Comparison of ENCODE assay signal across 23 cellular contexts in the genomic region with DNA sequence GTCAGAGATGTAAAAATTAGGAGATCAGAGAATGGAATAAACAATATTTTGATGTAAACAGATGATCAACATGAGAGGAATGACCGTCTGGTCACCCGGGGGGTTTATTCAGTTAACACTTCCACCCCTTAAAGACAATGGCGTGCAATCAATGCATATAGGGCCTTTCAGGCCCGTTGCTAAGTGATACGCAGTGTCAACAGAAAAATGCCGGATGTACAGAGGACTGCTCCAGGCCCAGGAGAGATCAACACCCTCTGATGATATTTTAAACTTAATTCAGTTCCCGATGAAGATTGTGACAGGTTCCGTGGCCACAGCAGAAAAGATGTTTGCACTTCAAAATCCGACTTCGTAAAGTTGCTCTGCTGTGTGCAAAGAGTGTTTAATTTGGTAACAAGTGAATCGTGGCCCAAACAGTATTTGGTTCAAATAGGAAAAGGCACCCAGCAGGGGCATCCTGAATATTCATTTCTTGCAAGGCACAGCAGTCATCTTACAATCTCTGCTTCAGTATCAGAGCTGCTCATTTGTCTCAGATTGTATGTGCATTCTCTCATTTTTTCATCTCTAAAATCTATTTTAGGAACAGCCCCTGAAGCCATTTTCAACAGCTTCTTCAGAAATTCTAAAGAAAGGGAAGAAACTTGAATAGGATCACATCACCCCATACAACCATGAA.
DNase-seq lines count a peak whose midpoint lies in the region; ATAC-seq and TF ChIP-seq lines count a peak whose summit lies in the region.
"Had no signal": no experiment of that assay in that cellular context is flagged by ENCODE, and none has a peak within 500 bp of the region (broad histone marks: within the 10 kb centered on the region; RNA-seq: fewer than 3 reads in every experiment).

No MANE protein-coding gene starts in this region.

- H3K9me3 ChIP-seq in endodermal cell (ENCODE audit: control insufficient read depth, low read length): peaks cover 5% of the 10 kb centered on the region

- H3K4me1 Mint-ChIP-seq in activated T-cell treated with anti-CD3 and anti-CD28 coated beads, Interleukin-2, amount 50 U/mL, for 72 hours (ENCODE audit: low read depth): peaks cover 59% of the 10 kb centered on the region
- peaks cover 38% of the 10 kb centered on the region for H3K4me1 Mint-ChIP-seq in endodermal cell
- H3K4me1 Mint-ChIP-seq in stimulated activated effector memory CD8-positive, alpha-beta T cell treated with anti-CD3 and anti-CD28 coated beads, Interleukin-12 subunit alpha, Interleukin-12 subunit beta, amount 100 ng/mL, for 72 hours: peaks cover 7% of the 10 kb centered on the region
- H3K4me1 Mint-ChIP-seq: memory B cell had no signal

- H3K27ac Mint-ChIP-seq in activated T-cell treated with anti-CD3 and anti-CD28 coated beads, Interleukin-2, amount 50 U/mL, for 72 hours: peak overlapping the region; percentile 86
- H3K27ac Mint-ChIP-seq in endodermal cell: peak overlapping the region; percentile 41
- H3K27ac Mint-ChIP-seq in stimulated activated effector memory CD8-positive, alpha-beta T cell treated with anti-CD3 and anti-CD28 coated beads, Interleukin-12 subunit alpha, Interleukin-12 subunit beta, amount 100 ng/mL, for 72 hours: no peak overlapping the region
- H3K27ac Mint-ChIP-seq: activated naive CD4-positive, alpha-beta T cell treated with anti-CD3 and anti-CD28 coated beads, Interleukin-2, amount 50 U/mL, for 24 hours; memory B cell had no signal

- H3K36me3 ChIP-seq in endodermal cell (ENCODE audit: control insufficient read depth, insufficient read depth, low read length): no peaks in the 10 kb centered on the region
- H3K36me3 ChIP-seq: esophagus muscularis mucosa, gastroesophageal sphincter, sigmoid colon had no signal

- WGBS in endodermal cell (ENCODE audit: insufficient coverage in 1 of 2, insufficient read length in 1 of 2), 2 experiments: 58 to 63% methylated on average over 9 to 11 of the region's 11 CpGs

- H3K4me1 ChIP-seq in endodermal cell (ENCODE audit: control insufficient read depth, insufficient read depth, low read length): no peaks in the 10 kb centered on the region
- H3K4me1 ChIP-seq: esophagus muscularis mucosa, gastroesophageal sphincter, sigmoid colon had no signal

- H3K9me3 Mint-ChIP-seq in activated T-cell treated with anti-CD3 and anti-CD28 coated beads, Interleukin-2, amount 50 U/mL, for 72 hours: peaks cover 3 to 6% of the 10 kb centered on the region in 2 donors
- H3K9me3 Mint-ChIP-seq in endodermal cell: peaks cover 7% of the 10 kb centered on the region
- no peaks in the 10 kb centered on the region for H3K9me3 Mint-ChIP-seq in stimulated activated effector memory CD8-positive, alpha-beta T cell treated with anti-CD3 and anti-CD28 coated beads, Interleukin-12 subunit alpha, Interleukin-12 subunit beta, amount 100 ng/mL, for 72 hours
- H3K9me3 Mint-ChIP-seq: activated naive CD4-positive, alpha-beta T cell treated with anti-CD3 and anti-CD28 coated beads, Interleukin-2, amount 50 U/mL, for 24 hours had no signal

- no peak for TF ChIP-seq CTCF in endodermal cell (conservative IDR thresholded peaks at IDR 0.05)

- H3K4me3 Mint-ChIP-seq in activated T-cell treated with anti-CD3 and anti-CD28 coated beads, Interleukin-2, amount 50 U/mL, for 72 hours: peak overlapping the region; percentile 72 to 82
- H3K4me3 Mint-ChIP-seq in endodermal cell: no peak overlapping the region
- H3K4me3 Mint-ChIP-seq in stimulated activated effector memory CD8-positive, alpha-beta T cell treated with anti-CD3 and anti-CD28 coated beads, Interleukin-12 subunit alpha, Interleukin-12 subunit beta, amount 100 ng/mL, for 72 hours: peak overlapping the region; percentile 16
- H3K4me3 Mint-ChIP-seq: activated naive CD4-positive, alpha-beta T cell treated with anti-CD3 and anti-CD28 coated beads, Interleukin-2, amount 50 U/mL, for 24 hours; memory B cell; naive thymus-derived CD4-positive, alpha-beta T cell had no signal

- H3K9ac ChIP-seq in endodermal cell (ENCODE audit: extremely low read depth, low read length, poor library complexity, severe bottlenecking): no peak overlapping the region

- peak; percentile 30 to 49 for ATAC-seq in activated T-cell treated with anti-CD3 and anti-CD28 coated beads, Interleukin-2, amount 50 U/mL, for 72 hours (replicated peaks in 1 of 2)
- ATAC-seq in stimulated activated effector memory CD8-positive, alpha-beta T cell treated with anti-CD3 and anti-CD28 coated beads, Interleukin-12 subunit alpha, Interleukin-12 subunit beta, amount 100 ng/mL, for 72 hours: no peak
- ATAC-seq in HG03342 (IDR thresholded peaks at IDR 0.05; ENCODE audit: unreplicated experiment): no peak
- ATAC-seq: gastroesophageal sphincter; naive thymus-derived CD4-positive, alpha-beta T cell; Right ventricle myocardium inferior had no signal

- H3K27me3 ChIP-seq in endodermal cell (ENCODE audit: control insufficient read depth, insufficient read depth, low read length, poor library complexity, severe bottlenecking): no peaks in the 10 kb centered on the region
- H3K27me3 ChIP-seq: sigmoid colon had no signal

- H3K27me3 Mint-ChIP-seq in activated T-cell treated with anti-CD3 and anti-CD28 coated beads, Interleukin-2, amount 50 U/mL, for 72 hours (ENCODE audit: low read depth): peaks cover 10% of the 10 kb centered on the region
- H3K27me3 Mint-ChIP-seq in endodermal cell (ENCODE audit: insufficient read depth): peaks cover 2% of the 10 kb centered on the region
- H3K27me3 Mint-ChIP-seq: activated naive CD4-positive, alpha-beta T cell treated with anti-CD3 and anti-CD28 coated beads, Interleukin-2, amount 50 U/mL, for 24 hours had no signal

- peak; percentile 8 to 16 for DNase-seq in activated T-cell treated with anti-CD3 and anti-CD28 coated beads, Interleukin-2, amount 50 U/mL, for 72 hours
- DNase-seq in activated T-cell treated with anti-CD3 and anti-CD28 coated beads for 4 hours (no peak), NCI-H69 (lab: John Stamatoyannopoulos, UW) (peak; percentile 93), endodermal cell (no peak), NCI-H128 (lab: John Stamatoyannopoulos, UW; ENCODE audit: unreplicated experiment) (no peak), T-helper 9 cell (no peak)
- DNase-seq in stimulated activated effector memory CD8-positive, alpha-beta T cell treated with anti-CD3 and anti-CD28 coated beads, Interleukin-12 subunit alpha, Interleukin-12 subunit beta, amount 100 ng/mL, for 72 hours (ENCODE audit: low spot score in 2 of 2): no peak
- DNase-seq: cerebellar nuclear complex; DMS 273 treated with DMSO at 0.1 percent for 48 hours; effector CD8-positive, alpha-beta T cell; GDM1; MM.1S; NCI-H1930; sigmoid colon; SW 1271 had no signal

- H3K4me3 ChIP-seq in endodermal cell (ENCODE audit: low read length): no peak overlapping the region
- H3K4me3 ChIP-seq: esophagus muscularis mucosa, gastroesophageal sphincter, sigmoid colon had no signal

- H3K27ac ChIP-seq in endodermal cell (ENCODE audit: low read depth, low read length): peak overlapping the region; percentile 96
- H3K27ac ChIP-seq: C4-2B, esophagus muscularis mucosa, gastroesophageal sphincter, sigmoid colon had no signal

- H3K36me3 Mint-ChIP-seq in activated T-cell treated with anti-CD3 and anti-CD28 coated beads, Interleukin-2, amount 50 U/mL, for 72 hours (ENCODE audit: insufficient read depth in 2 of 2): peaks cover 4 to 8% of the 10 kb centered on the region in 2 donors
- H3K36me3 Mint-ChIP-seq in endodermal cell (ENCODE audit: low read depth): no peaks in the 10 kb centered on the region
- H3K36me3 Mint-ChIP-seq in stimulated activated effector memory CD8-positive, alpha-beta T cell treated with anti-CD3 and anti-CD28 coated beads, Interleukin-12 subunit alpha, Interleukin-12 subunit beta, amount 100 ng/mL, for 72 hours: no peaks in the 10 kb centered on the region
- H3K36me3 Mint-ChIP-seq: activated naive CD4-positive, alpha-beta T cell treated with anti-CD3 and anti-CD28 coated beads, Interleukin-2, amount 50 U/mL, for 24 hours; naive thymus-derived CD4-positive, alpha-beta T cell had no signal

Comparison
In these comparisons a context has a peak if more than half of its experiments do, and no peak if none do; other contexts are left out.
1. DNase-seq: peak in activated T-cell treated with anti-CD3 and anti-CD28 coated beads, Interleukin-2, amount 50 U/mL, for 72 hours (2 of 2) and NCI-H69 (single experiment); none in activated T-cell treated with anti-CD3 and anti-CD28 coated beads for 4 hours (single experiment), endodermal cell (single experiment), stimulated activated effector memory CD8-positive, alpha-beta T cell treated with anti-CD3 and anti-CD28 coated beads, Interleukin-12 subunit alpha, Interleukin-12 subunit beta, amount 100 ng/mL, for 72 hours (0 of 2), NCI-H128 (single experiment) and T-helper 9 cell (single experiment).
2. ATAC-seq: peak in activated T-cell treated with anti-CD3 and anti-CD28 coated beads, Interleukin-2, amount 50 U/mL, for 72 hours (2 of 2); none in stimulated activated effector memory CD8-positive, alpha-beta T cell treated with anti-CD3 and anti-CD28 coated beads, Interleukin-12 subunit alpha, Interleukin-12 subunit beta, amount 100 ng/mL, for 72 hours (single experiment) and HG03342 (single experiment).